2 cellular contexts compared by ENCODE assay signal in genomic region chr3:160437083-160437455, GRCh38.
TF ChIP-seq lines count a peak whose summit lies in the region.

No MANE protein-coding gene starts in this region.

TF ChIP-seq in SK-N-SH treated with all-trans-retinoic acid at 6 μM for 48 hours, 23 proteins besides CTCF, POLR2A, EP300 and RAD21 (continued from another document):
- TF ChIP-seq PATZ1 (CRISPR knock-in tag; IDR thresholded peaks at IDR 0.05; ENCODE audit: borderline replicate concordance) (no peak), CSDC2 (CRISPR knock-in tag; IDR thresholded peaks at IDR 0.05) (no peak), TSHZ2 (CRISPR knock-in tag; IDR thresholded peaks at IDR 0.05) (no peak)
TF ChIP-seq in SK-N-SH treated with all-trans-retinoic acid at 6 μM for 48 hours: peak in this region for 0.

TF ChIP-seq in SK-N-SH, 30 proteins besides CTCF, POLR2A, EP300 and RAD21 (continued from another document):
- TF ChIP-seq IRF3 (IDR thresholded peaks at IDR 0.05; ENCODE audit: low read depth, low read length) (no peak), ZBTB33 (IDR thresholded peaks at IDR 0.05; ENCODE audit: borderline replicate concordance, low read depth) (no peak), MAX (IDR thresholded peaks at IDR 0.05; ENCODE audit: low read depth) (no peak), FOSL2 (IDR thresholded peaks at IDR 0.05; ENCODE audit: borderline replicate concordance, low read depth) (no peak)
